Comparison of ENCODE assay signal across 7 cellular contexts in the genomic region with DNA sequence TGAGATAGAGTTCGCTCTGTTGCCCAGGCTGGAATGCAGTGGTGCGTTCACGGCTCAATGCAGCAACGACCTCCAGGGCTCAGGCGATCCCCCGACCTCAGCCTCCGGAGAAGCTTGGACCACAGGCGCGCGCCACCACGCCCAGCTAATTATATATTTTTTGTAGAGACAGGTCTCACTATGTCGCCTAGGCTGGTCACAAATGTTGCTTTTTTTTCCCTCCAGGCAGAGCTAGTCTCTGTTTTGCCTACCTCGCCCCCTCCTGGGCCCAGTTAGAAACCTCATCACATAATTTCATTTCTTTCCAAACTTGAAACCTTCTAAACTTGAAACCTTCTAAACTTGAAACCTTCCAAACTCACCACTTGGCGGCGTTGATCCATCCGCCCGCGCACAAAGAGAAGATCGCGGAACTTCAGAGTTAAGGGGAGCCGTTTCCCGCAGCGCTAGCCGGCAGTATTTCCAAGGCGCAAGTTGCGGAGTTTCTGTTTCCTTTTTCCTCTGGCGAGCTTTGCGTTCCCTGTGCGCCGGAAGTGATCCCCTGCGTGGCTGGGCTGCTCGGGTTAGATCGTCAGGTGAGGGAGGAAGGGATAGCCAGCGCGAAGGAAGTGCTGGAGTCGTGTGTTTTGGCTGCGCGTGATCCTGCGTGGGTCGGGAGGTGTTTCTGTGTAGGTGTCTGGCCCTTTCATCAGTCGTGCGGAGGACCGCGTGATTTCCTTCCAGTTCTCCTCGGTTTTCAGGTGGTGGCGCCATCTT.
A peak's percentile ranks its signal among the peaks of the same experiment; 100 is the strongest.
DNase-seq lines count a peak whose midpoint lies in the region; ATAC-seq and TF ChIP-seq lines count a peak whose summit lies in the region.

A gene with protein sequence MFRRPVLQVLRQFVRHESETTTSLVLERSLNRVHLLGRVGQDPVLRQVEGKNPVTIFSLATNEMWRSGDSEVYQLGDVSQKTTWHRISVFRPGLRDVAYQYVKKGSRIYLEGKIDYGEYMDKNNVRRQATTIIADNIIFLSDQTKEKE (plus strand): TSS at position 523 of the 756 bp plus-strand sequence. CDS start 809 bp downstream, outside the sequence.

- DNase-seq in NCI-H2029 (lab: John Stamatoyannopoulos, UW) = peak; percentile 90
- peak; percentile 80 for DNase-seq in T-helper 9 cell
- DNase-seq in astrocyte of the hippocampus (ENCODE audit: low read depth, low spot score) = peak; percentile 98
- DNase-seq in hippocampal formation (lab: John Stamatoyannopoulos, UW) = peak; percentile 87 to 95
- peak; percentile 93 for DNase-seq in retinal pigment epithelial cell (ENCODE audit: low read depth)

- H3K4me3 ChIP-seq in retinal pigment epithelial cell (ENCODE audit: low read length) = peak within 1 kb of the TSS; percentile 84

- peak; percentile 83 for TF ChIP-seq CTCF in retinal pigment epithelial cell (conservative IDR thresholded peaks at IDR 0.05; ENCODE audit: low read depth, low read length)

- peak; percentile 89 for ATAC-seq in GM18502 (IDR thresholded peaks at IDR 0.05; ENCODE audit: poor library complexity, unreplicated experiment)
- peak; percentile 89 for ATAC-seq in HG02973 (IDR thresholded peaks at IDR 0.05; ENCODE audit: unreplicated experiment)

Comparison
In these comparisons a context has a peak if more than half of its experiments do, and no peak if none do; other contexts are left out.
1. Peak in every context shown above with its lines: DNase-seq, ATAC-seq and H3K4me3 ChIP-seq.